Comparison of ENCODE assay signal across 21 cellular contexts in genomic region chr11:26045082-26045481, GRCh38.
"Had no signal": no experiment of that assay in that cellular context is flagged by ENCODE, and none has a peak within 500 bp of the region (broad histone marks: within the 10 kb centered on the region; RNA-seq: fewer than 3 reads in every experiment).

No MANE protein-coding gene starts in this region.

- H3K9me3 Mint-ChIP-seq: activated CD4-positive, alpha-beta T cell treated with anti-CD3 and anti-CD28 coated beads, Interleukin-2, amount 10 ng/mL, durations not matched to agents 7 days and 5 days; activated T-cell treated with anti-CD3 and anti-CD28 coated beads, Interleukin-2, amount 50 U/mL, for 24 hours; dendritic cell treated with granulocyte-macrophage colony-stimulating factor and Interleukin-4, amounts not matched to agents 40 ng/mL and 50 ng/mL, for 4 days; nephron progenitor cell; stimulated activated naive CD8-positive, alpha-beta T cell treated with anti-CD3 and anti-CD28 coated beads, Interleukin-15, Interleukin-2, amounts not matched to agents 100 ng/mL and 50 ng/mL, for 24 hours had no signal

- H3K27ac Mint-ChIP-seq: activated CD4-positive, alpha-beta T cell treated with anti-CD3 and anti-CD28 coated beads, Interleukin-2, amount 10 ng/mL, durations not matched to agents 7 days and 5 days; activated CD8-positive, alpha-beta T cell treated with anti-CD3 and anti-CD28 coated beads, Interleukin-2, amount 10 ng/mL, durations not matched to agents 7 days and 5 days; activated naive CD4-positive, alpha-beta T cell treated with anti-CD3 and anti-CD28 coated beads, Interleukin-2, amount 10 ng/mL, durations not matched to agents 7 days and 5 days; activated T-cell treated with anti-CD3 and anti-CD28 coated beads, Interleukin-2, amount 50 U/mL, for 24 hours; dendritic cell treated with granulocyte-macrophage colony-stimulating factor and Interleukin-4, amounts not matched to agents 40 ng/mL and 50 ng/mL, for 4 days; nephron progenitor cell; stimulated activated naive CD8-positive, alpha-beta T cell treated with anti-CD3 and anti-CD28 coated beads, Interleukin-15, Interleukin-2, amounts not matched to agents 100 ng/mL and 50 ng/mL, for 24 hours had no signal

- H3K27me3 ChIP-seq: esophagus squamous epithelium, suprapubic skin, transverse colon, uterus had no signal

- H3K36me3 Mint-ChIP-seq: activated naive CD4-positive, alpha-beta T cell treated with anti-CD3 and anti-CD28 coated beads, Interleukin-2, amount 10 ng/mL, durations not matched to agents 7 days and 5 days had no signal

- DNase-seq: activated CD4-positive, alpha-beta T cell treated with anti-CD3 and anti-CD28 coated beads, Interleukin-2, amount 10 ng/mL, durations not matched to agents 7 days and 5 days; activated CD8-positive, alpha-beta T cell treated with anti-CD3 and anti-CD28 coated beads, Interleukin-2, amount 10 ng/mL, durations not matched to agents 7 days and 5 days; activated effector memory CD4-positive, alpha-beta T cell treated with Interleukin-2 at 50 U/mL for 16 hours; activated naive CD4-positive, alpha-beta T cell treated with anti-CD3 and anti-CD28 coated beads, Interleukin-2, amount 10 ng/mL, durations not matched to agents 7 days and 5 days; activated T-cell treated with anti-CD3 and anti-CD28 coated beads, Interleukin-2, amount 50 U/mL, for 24 hours; effector CD8-positive, alpha-beta T cell; esophagus squamous epithelium; foreskin melanocyte; glutamatergic neuron; hypothalamus; nephron progenitor cell; occipital lobe; posterior cingulate gyrus; stimulated activated CD4-positive, alpha-beta T cell treated with anti-CD3 and anti-CD28 coated beads, Interleukin-2, amount 100 ng/mL, for 48 hours; transverse colon; uterus had no signal

- H3K4me1 ChIP-seq: esophagus squamous epithelium, suprapubic skin, transverse colon, uterus had no signal

- H3K4me1 Mint-ChIP-seq: activated CD4-positive, alpha-beta T cell treated with anti-CD3 and anti-CD28 coated beads, Interleukin-2, amount 10 ng/mL, durations not matched to agents 7 days and 5 days; activated naive CD4-positive, alpha-beta T cell treated with anti-CD3 and anti-CD28 coated beads, Interleukin-2, amount 10 ng/mL, durations not matched to agents 7 days and 5 days; nephron progenitor cell had no signal

- H3K27ac ChIP-seq: esophagus squamous epithelium, suprapubic skin, transverse colon, uterus had no signal

- ATAC-seq: activated CD4-positive, CD25-positive, alpha-beta regulatory T cell treated with anti-CD3 and anti-CD28 coated beads, Interleukin-2, amount 50 U/mL, for 24 hours; activated CD8-positive, alpha-beta T cell treated with anti-CD3 and anti-CD28 coated beads, Interleukin-2, amount 10 ng/mL, durations not matched to agents 7 days and 5 days; left lobe of liver had no signal

- H3K36me3 ChIP-seq: esophagus squamous epithelium, suprapubic skin, transverse colon, uterus had no signal

- H3K4me3 ChIP-seq: esophagus squamous epithelium, suprapubic skin, transverse colon, uterus had no signal

- H3K4me3 Mint-ChIP-seq: activated CD4-positive, alpha-beta T cell treated with anti-CD3 and anti-CD28 coated beads, Interleukin-2, amount 10 ng/mL, durations not matched to agents 7 days and 5 days; activated CD8-positive, alpha-beta T cell treated with anti-CD3 and anti-CD28 coated beads, Interleukin-2, amount 10 ng/mL, durations not matched to agents 7 days and 5 days; activated naive CD4-positive, alpha-beta T cell treated with anti-CD3 and anti-CD28 coated beads, Interleukin-2, amount 10 ng/mL, durations not matched to agents 7 days and 5 days; activated T-cell treated with anti-CD3 and anti-CD28 coated beads, Interleukin-2, amount 50 U/mL, for 24 hours; dendritic cell treated with granulocyte-macrophage colony-stimulating factor and Interleukin-4, amounts not matched to agents 40 ng/mL and 50 ng/mL, for 4 days; nephron progenitor cell; stimulated activated naive CD8-positive, alpha-beta T cell treated with anti-CD3 and anti-CD28 coated beads, Interleukin-15, Interleukin-2, amounts not matched to agents 100 ng/mL and 50 ng/mL, for 24 hours had no signal

- H3K9me3 ChIP-seq: esophagus squamous epithelium, suprapubic skin, transverse colon, uterus had no signal

- H3K27me3 Mint-ChIP-seq: activated CD4-positive, alpha-beta T cell treated with anti-CD3 and anti-CD28 coated beads, Interleukin-2, amount 10 ng/mL, durations not matched to agents 7 days and 5 days; activated naive CD4-positive, alpha-beta T cell treated with anti-CD3 and anti-CD28 coated beads, Interleukin-2, amount 10 ng/mL, durations not matched to agents 7 days and 5 days; activated T-cell treated with anti-CD3 and anti-CD28 coated beads, Interleukin-2, amount 50 U/mL, for 24 hours; dendritic cell treated with granulocyte-macrophage colony-stimulating factor and Interleukin-4, amounts not matched to agents 40 ng/mL and 50 ng/mL, for 4 days; stimulated activated naive CD8-positive, alpha-beta T cell treated with anti-CD3 and anti-CD28 coated beads, Interleukin-15, Interleukin-2, amounts not matched to agents 100 ng/mL and 50 ng/mL, for 24 hours had no signal
